ENCODE assay signal across 8 cellular contexts in the genomic region with DNA sequence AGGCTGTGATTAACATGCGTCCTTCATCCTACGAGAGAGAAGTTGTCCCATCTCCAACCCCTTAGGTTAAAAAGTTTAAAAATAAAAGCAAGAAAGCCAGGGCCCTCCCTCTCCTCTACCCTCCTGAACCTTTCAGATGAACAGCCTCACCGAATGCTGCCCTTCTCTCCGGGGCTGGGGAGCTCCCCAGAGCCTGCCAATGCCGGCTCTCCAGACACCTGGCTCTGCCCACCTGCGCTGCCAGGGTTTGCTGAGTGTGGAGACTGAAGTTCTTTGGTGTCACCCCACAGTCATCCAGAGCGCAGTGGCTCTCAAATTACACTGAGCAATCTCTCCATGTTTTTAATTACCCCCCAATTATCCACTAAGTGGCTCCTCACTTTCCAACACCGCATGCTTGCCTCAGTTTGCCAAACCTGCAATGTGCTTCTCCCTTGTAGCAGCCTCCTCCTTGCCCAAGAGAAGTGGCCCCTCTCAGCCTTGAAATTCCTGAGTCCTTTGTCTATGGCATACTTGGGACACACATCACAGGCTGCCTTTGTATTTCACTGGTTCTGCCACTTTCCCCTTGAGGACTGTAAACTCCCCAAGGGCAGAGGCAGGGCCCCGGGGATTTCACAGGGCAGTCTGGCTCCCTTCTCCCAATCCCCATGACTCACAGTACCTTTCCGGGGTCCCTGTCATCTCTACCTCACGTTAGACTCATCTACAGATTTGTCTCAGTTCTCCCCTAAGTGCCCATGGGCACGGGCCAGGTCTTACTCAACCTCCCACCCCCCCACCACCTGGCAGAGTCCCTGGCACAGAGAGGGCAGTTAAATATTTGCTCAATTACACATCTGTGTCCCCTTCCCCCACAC. TPM values are rescaled to one million over a fixed set of nuclear protein-coding genes. Genes with fewer than 3 reads are reported as not detected.
DNase-seq lines count a peak whose midpoint lies in the region; ATAC-seq and TF ChIP-seq lines count a peak whose summit lies in the region.

No MANE protein-coding gene starts in this region.

- peak overlapping the region; percentile 96 to 97 for H3K4me3 ChIP-seq in left lung

- H3K36me3 Mint-ChIP-seq in T-cell, result peaks cover 15% of the 10 kb centered on the region
- peaks cover 46% of the 10 kb centered on the region for H3K36me3 Mint-ChIP-seq in MCF 10A (ENCODE audit: insufficient read depth, unreplicated experiment)

- POLR2A ChIA-PET in T-cell (lab: Charles Lee), result interaction anchor here (0.5 to 1.9 kb wide), 10 partner anchors 9 to 99 kb away, joined by 3 to 14 read pairs (median 6); no protein-coding TSS in a partner anchor
- POLR2A ChIA-PET in MCF 10A (lab: Yijun Ruan, JAX), result interaction anchor here (0.5 to 6.8 kb wide), 22 partner anchors 9 to 121 kb away, joined by 3 to 120 read pairs (median 4); a partner anchor contains a TSS

- DNase-seq in A172 (ENCODE audit: low spot score) (peak; percentile 53), HCEC 1CT (peak; percentile 48), T-cell (peak in 31 of 34 experiments; percentile 38 to 78 (median 60)), MCF 10A (ENCODE audit: unreplicated experiment) (peak; percentile 95), left lung (peak; percentile 68 to 80)
- DNase-seq in stimulated activated CD8-positive, alpha-beta memory T cell treated with anti-CD3 and anti-CD28 coated beads, Interleukin-12 subunit alpha, Interleukin-12 subunit beta, amount 100 ng/mL, for 1 hour (ENCODE audit: low read depth), result peak; percentile 55

- H3K27ac ChIP-seq in left lung, result peak overlapping the region; percentile 96 to 99

- no peaks in the 10 kb centered on the region for H3K9me3 ChIP-seq in left lung

- intact Hi-C loops in MCF 10A (cut with micrococcal nuclease), result loop anchor here (1.0 to 5.0 kb wide), 6 partner anchors 15 to 84 kb away; no protein-coding TSS in a partner anchor
- intact Hi-C loops in left lung (cut with DNase I), result loop anchor here in 1 of 2 donors (10.0 kb wide), 1 partner anchor 51 kb away; no protein-coding TSS in a partner anchor

- ATAC-seq in T-cell (replicated peaks in 1 of 4) (peak in 1 of 4 experiments; percentile 17), left lung (peak; percentile 21), HG02885 (IDR thresholded peaks at IDR 0.05; ENCODE audit: poor library complexity, unreplicated experiment) (no peak), GM19023 (IDR thresholded peaks at IDR 0.05; ENCODE audit: unreplicated experiment) (no peak)

- H3K27me3 Mint-ChIP-seq in T-cell (no peaks in the 10 kb centered on the region), MCF 10A (ENCODE audit: insufficient read depth, unreplicated experiment) (no peaks in the 10 kb centered on the region)

- CTCF ChIA-PET in T-cell (lab: Charles Lee), result interaction anchor here (0.6 to 2.3 kb wide), 13 partner anchors 9 to 1699 kb away, joined by 3 to 15 read pairs (median 5); no protein-coding TSS in a partner anchor
- CTCF ChIA-PET in MCF 10A (lab: Yijun Ruan, JAX), result interaction anchor here (0.6 to 2.8 kb wide), 13 partner anchors 8 to 1176 kb away, joined by 3 to 14 read pairs (median 5); no protein-coding TSS in a partner anchor

- H3K27me3 ChIP-seq in left lung, result no peaks in the 10 kb centered on the region

- H3K4me3 Mint-ChIP-seq in T-cell, result peak overlapping the region; percentile 88 to 98 (median 95)
- peak overlapping the region; percentile 91 for H3K4me3 Mint-ChIP-seq in MCF 10A (ENCODE audit: unreplicated experiment)

- H3K27ac Mint-ChIP-seq in T-cell, result peak overlapping the region; percentile 89 to 98
- peak overlapping the region; percentile 94 for H3K27ac Mint-ChIP-seq in MCF 10A (ENCODE audit: low read depth, unreplicated experiment)

- TF ChIP-seq CTCF in MCF 10A (IDR thresholded peaks at IDR 0.05; ENCODE audit: unreplicated experiment) (no peak), left lung (IDR thresholded peaks at IDR 0.05) (no peak)

- H3K9me3 Mint-ChIP-seq in T-cell (no peaks in the 10 kb centered on the region), MCF 10A (ENCODE audit: unreplicated experiment) (no peaks in the 10 kb centered on the region)

- H3K36me3 ChIP-seq in left lung, result peaks cover 0 to 23% of the 10 kb centered on the region in 2 donors

- H3K4me1 ChIP-seq in left lung, result peaks cover 28 to 76% of the 10 kb centered on the region in 2 donors

- peaks cover 45 to 67% (median 58%) of the 10 kb centered on the region in 3 donors for H3K4me1 Mint-ChIP-seq in T-cell
- H3K4me1 Mint-ChIP-seq in MCF 10A (ENCODE audit: insufficient read depth, unreplicated experiment), result peaks cover 29% of the 10 kb centered on the region

- BruUV-seq in MCF 10A (replicated peaks; lab: Mats Ljungman, UMichigan), result TSS peak; percentile 33

RNA-seq across cellular contexts. Expression of a gene that starts 2.0 kb away (rescaled TPM):
- 180 and 245 TPM in 2 replicates for total RNA-seq in A172 (2014; rRNA removed; shearing (Covaris generic))
- total RNA-seq in T-cell (1,000 to 10,000 TPM in 2 of 5 donors, 100 to 1,000 TPM in 3; 816 to 1,109 (median 896) TPM), MCF 10A (2022) (643 and 653 TPM in 2 replicates), left lung (100 to 1,000 TPM; 754 to 761 TPM)
